In genomic region chr14:28494196-28494595, GRCh38 we compare ENCODE assay signal across 12 cellular contexts.
DNase-seq lines count a peak whose midpoint lies in the region; ATAC-seq and TF ChIP-seq lines count a peak whose summit lies in the region.
"Had no signal": no experiment of that assay in that cellular context is flagged by ENCODE, and none has a peak within 500 bp of the region (broad histone marks: within the 10 kb centered on the region; RNA-seq: fewer than 3 reads in every experiment).

No MANE protein-coding gene starts in this region.

- no peak overlapping the region for H3K4me2 ChIP-seq in PC-9
- H3K4me2 ChIP-seq in mammary epithelial cell (ENCODE audit: insufficient read depth, low read depth, low read length): peak overlapping the region; percentile 65

- H3K27me3 ChIP-seq in PC-9 (ENCODE audit: insufficient read depth, low read depth) (no peaks in the 10 kb centered on the region), mammary epithelial cell (ENCODE audit: insufficient read depth, low read length) (no peaks in the 10 kb centered on the region)

- H2AFZ ChIP-seq in PC-9 (no peak overlapping the region), mammary epithelial cell (ENCODE audit: low read depth, low read length) (peak overlapping the region; percentile 73)

- intact Hi-C loops in PC-9 (cut with micrococcal nuclease; ENCODE audit: unreplicated experiment): loop anchor here (10.0 kb wide), 1 partner anchor 109 kb away; no protein-coding TSS in a partner anchor
- intact Hi-C loops in mammary epithelial cell (cut with micrococcal nuclease): loop anchor here (5.0 kb wide), 1 partner anchor 83 kb away; no protein-coding TSS in a partner anchor

- CTCF ChIA-PET in PC-9 (lab: Charles Lee) (no interaction called here), mammary epithelial cell (lab: Charles Lee; ENCODE audit: low non-redundant PET) (no interaction called here)

- dilution Hi-C loops in mammary epithelial cell (cut with HindIII; ENCODE audit: low sequenced_read_pairs): no loop called here

- H3K9ac ChIP-seq in mammary epithelial cell (ENCODE audit: insufficient read depth, low read length): no peak overlapping the region

- in situ Hi-C loops in mammary epithelial cell (cut with MboI; ENCODE audit: low sequenced_read_pairs in 2 of 2): no loop called here
- in situ Hi-C loops in G401 (cut with HindIII; ENCODE audit: low sequenced_read_pairs): no loop called here

- 4% methylated on average over 2 of the region's 2 CpGs for WGBS in mammary epithelial cell (ENCODE audit: low coverage, missing lambda C conversion rate)

- peak; percentile 27 for DNase-seq in HCEC 1CT
- DNase-seq in PC-9: peak; percentile 2 to 56
- peak; percentile 84 for DNase-seq in mammary epithelial cell
- peak; percentile 69 for DNase-seq in iris pigment epithelial cell (ENCODE audit: low read depth)
- DNase-seq in G401 (ENCODE audit: low spot score): no peak
- DNase-seq in T-helper 9 cell: no peak
- DNase-seq: CD4-positive, alpha-beta T cell; NCI-H146; NCI-H2081 treated with DMSO at 0.1 percent for 48 hours; NCI-H524 treated with DMSO at 0.1 percent for 48 hours had no signal

- no peaks in the 10 kb centered on the region for H3K36me3 ChIP-seq in PC-9 (ENCODE audit: low read depth)
- H3K36me3 ChIP-seq in mammary epithelial cell (ENCODE audit: insufficient read depth, low read length): no peaks in the 10 kb centered on the region

- no peaks in the 10 kb centered on the region for H4K20me1 ChIP-seq in PC-9 (ENCODE audit: insufficient read depth)
- H4K20me1 ChIP-seq in mammary epithelial cell (ENCODE audit: insufficient read depth, low read length): no peaks in the 10 kb centered on the region

- no peak for ATAC-seq in HG03442 (IDR thresholded peaks at IDR 0.05; ENCODE audit: unreplicated experiment)
- ATAC-seq in GM18873 (IDR thresholded peaks at IDR 0.05; ENCODE audit: low FRiP score, unreplicated experiment): no peak

- no peaks in the 10 kb centered on the region for H3F3A ChIP-seq in PC-9 (ENCODE audit: insufficient read depth, low read depth)

- BruUV-seq in PC-9 (replicated peaks; lab: Mats Ljungman, UMichigan): no TSS peak
- BruUV-seq in mammary epithelial cell (replicated peaks; lab: Mats Ljungman, UMichigan): no TSS peak

- H3K79me2 ChIP-seq in PC-9 (ENCODE audit: low read depth): no peaks in the 10 kb centered on the region
- H3K79me2 ChIP-seq in mammary epithelial cell (ENCODE audit: insufficient read depth, low read length): no peaks in the 10 kb centered on the region

- H3K27ac ChIP-seq in PC-9 (0 out of 2 replicates have a peak overlapping the region, but pooled peaks have one; percentile 32), mammary epithelial cell (ENCODE audit: insufficient read depth, low read depth, low read length) (peak overlapping the region; percentile 77)

- H3K9me3 ChIP-seq in PC-9 (ENCODE audit: insufficient read depth, low read depth): 0 out of 2 replicates have a peak, but pooled peaks cover 2% of the 10 kb centered on the region
- H3K9me3 ChIP-seq in mammary epithelial cell (replicated peaks; ENCODE audit: insufficient read depth, low read length): peaks cover 3% of the 10 kb centered on the region

- POLR2A ChIA-PET in PC-9 (lab: Charles Lee; ENCODE audit: unreplicated experiment): no interaction called here

- H3K9me2 ChIP-seq in PC-9 (ENCODE audit: insufficient read depth): no peaks in the 10 kb centered on the region

- no peaks in the 10 kb centered on the region for H3K4me1 ChIP-seq in PC-9 (replicated peaks; ENCODE audit: insufficient read depth)
- H3K4me1 ChIP-seq in mammary epithelial cell (ENCODE audit: insufficient read depth, low read length): peaks cover 8% of the 10 kb centered on the region

- TF ChIP-seq CTCF in PC-9 (conservative IDR thresholded peaks at IDR 0.05) (no peak), mammary epithelial cell (conservative IDR thresholded peaks at IDR 0.05 in 1 of 2, IDR thresholded peaks at IDR 0.05 in 1 of 2; ENCODE audit: extremely low read depth in 1 of 2, insufficient read depth in 1 of 2, low read depth in 1 of 2, low read length in 2 of 2) (no peak)

- H3K4me3 ChIP-seq in PC-9 (no peak overlapping the region), mammary epithelial cell (replicated peaks in 1 of 3; ENCODE audit: insufficient read depth in 1 of 3, low read depth in 2 of 3, low read length in 3 of 3) (no peak overlapping the region)

Comparison
In these comparisons a context has a peak if more than half of its experiments do, and no peak if none do; other contexts are left out.
1. DNase-seq: peak in HCEC 1CT (single experiment), PC-9 (2 of 2), mammary epithelial cell (single experiment) and iris pigment epithelial cell (single experiment); none in G401 (single experiment) and T-helper 9 cell (single experiment).